15 cellular contexts compared by ENCODE assay signal in genomic region chr2:216308532-216308931, GRCh38.
A peak's percentile ranks its signal among the peaks of the same experiment; 100 is the strongest.
DNase-seq lines count a peak whose midpoint lies in the region; ATAC-seq lines count a peak whose summit lies in the region.
"Had no signal": no experiment of that assay in that cellular context is flagged by ENCODE, and none has a peak within 500 bp of the region (broad histone marks: within the 10 kb centered on the region; RNA-seq: fewer than 3 reads in every experiment).

No MANE protein-coding gene starts in this region.

- no peaks in the 10 kb centered on the region for H3K9me3 ChIP-seq in BLaER1
- H3K9me3 ChIP-seq: stomach had no signal

- H3K4me3 ChIP-seq in BLaER1 = peak overlapping the region; percentile 31; the same call in 1 of the 2 replicates
- H3K4me3 ChIP-seq: stomach had no signal

- H4K20me1 ChIP-seq in BLaER1 = no peaks in the 10 kb centered on the region

- H3K27me3 ChIP-seq in BLaER1 = no peaks in the 10 kb centered on the region
- H3K27me3 ChIP-seq: stomach had no signal

- peak overlapping the region; percentile 84 for H3K4me2 ChIP-seq in BLaER1

- DNase-seq in NCI-H1417 (lab: John Stamatoyannopoulos, UW) (peak; percentile 51 to 80 (median 58)), SHP77 (lab: John Stamatoyannopoulos, UW) (peak; percentile 58 to 84), left kidney (ENCODE audit: low read depth, low spot score) (peak; percentile 96), HuH-7.5 (ENCODE audit: low spot score) (no peak), KG1 (lab: John Stamatoyannopoulos, UW) (no peak)
- DNase-seq: activated naive CD4-positive, alpha-beta T cell treated with anti-CD3 and anti-CD28 coated beads, Interleukin-2, amount 10 ng/mL, durations not matched to agents 7 days and 5 days; central memory CD4-positive, alpha-beta T cell; NCI-H1436; RPMI8226; stomach; T1000 had no signal

- no peaks in the 10 kb centered on the region for H3K36me3 ChIP-seq in BLaER1
- H3K36me3 ChIP-seq: stomach had no signal

- peak overlapping the region; percentile 87 for H3K27ac ChIP-seq in BLaER1
- H3K27ac ChIP-seq: C4-2B, stomach had no signal

- H3K9ac ChIP-seq in BLaER1 = peak overlapping the region; percentile 50

- ATAC-seq in GM19467 (IDR thresholded peaks at IDR 0.05; ENCODE audit: unreplicated experiment) (no peak), HG02870 (IDR thresholded peaks at IDR 0.05; ENCODE audit: unreplicated experiment) (no peak)

- H3K4me1 ChIP-seq in BLaER1 = peaks cover 59% of the 10 kb centered on the region
- H3K4me1 ChIP-seq: stomach had no signal

Comparison
In these comparisons a context has a peak if more than half of its experiments do, and no peak if none do; other contexts are left out.
1. DNase-seq: peak in NCI-H1417 (3 of 3), SHP77 (2 of 2) and left kidney (single experiment); none in HuH-7.5 (single experiment) and KG1 (single experiment).